ENCODE assay signal across 2 cellular contexts in the genomic region with DNA sequence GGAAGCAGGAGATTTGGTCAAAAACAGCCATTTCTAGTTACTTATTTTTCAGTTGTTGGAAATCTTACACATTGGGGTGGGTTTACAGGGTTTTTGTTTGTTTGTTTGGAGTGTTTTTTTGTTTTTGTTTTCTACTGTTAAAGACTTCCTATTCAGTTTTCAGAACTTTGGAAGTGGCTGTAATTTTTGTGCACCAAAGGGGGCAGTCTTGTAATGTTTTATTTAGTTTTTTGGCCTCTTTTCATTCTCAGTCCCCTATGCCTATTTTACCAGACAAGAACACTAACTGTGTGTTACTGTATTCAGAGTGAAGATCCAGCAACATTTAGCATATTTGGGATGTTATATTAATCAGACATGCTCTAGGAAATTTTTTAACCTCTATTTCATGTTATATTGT.
TF ChIP-seq lines count a peak whose summit lies in the region.

No MANE protein-coding gene starts in this region.

TF ChIP-seq in Ishikawa, 13 proteins besides CTCF, POLR2A, EP300 and RAD21:
- TF ChIP-seq TEAD4 (IDR thresholded peaks at IDR 0.05) (no peak), FOXM1 (IDR thresholded peaks at IDR 0.05; ENCODE audit: borderline replicate concordance, low read depth) (no peak), TCF12 (IDR thresholded peaks at IDR 0.05; ENCODE audit: low read depth) (no peak), TAF1 (IDR thresholded peaks at IDR 0.05; ENCODE audit: low read depth) (no peak)

TF ChIP-seq in K562, 482 proteins besides CTCF, POLR2A, EP300 and RAD21:
- TF ChIP-seq, protein P1, sequence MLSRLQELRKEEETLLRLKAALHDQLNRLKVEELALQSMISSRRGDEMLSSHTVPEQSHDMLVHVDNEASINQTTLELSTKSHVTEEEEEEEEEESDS (CRISPR knock-in tag; IDR thresholded peaks at IDR 0.05): no peak
- TF ChIP-seq, protein P2, sequence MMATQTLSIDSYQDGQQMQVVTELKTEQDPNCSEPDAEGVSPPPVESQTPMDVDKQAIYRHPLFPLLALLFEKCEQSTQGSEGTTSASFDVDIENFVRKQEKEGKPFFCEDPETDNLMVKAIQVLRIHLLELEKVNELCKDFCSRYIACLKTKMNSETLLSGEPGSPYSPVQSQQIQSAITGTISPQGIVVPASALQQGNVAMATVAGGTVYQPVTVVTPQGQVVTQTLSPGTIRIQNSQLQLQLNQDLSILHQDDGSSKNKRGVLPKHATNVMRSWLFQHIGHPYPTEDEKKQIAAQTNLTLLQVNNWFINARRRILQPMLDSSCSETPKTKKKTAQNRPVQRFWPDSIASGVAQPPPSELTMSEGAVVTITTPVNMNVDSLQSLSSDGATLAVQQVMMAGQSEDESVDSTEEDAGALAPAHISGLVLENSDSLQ (IDR thresholded peaks at IDR 0.05): 0 out of 2 replicates have a peak, but pooled peaks have one; percentile 21
- TF ChIP-seq PHTF2 (CRISPR knock-in tag; IDR thresholded peaks at IDR 0.05) (no peak), TAL1 (IDR thresholded peaks at IDR 0.05) (no peak), BRD9 (IDR thresholded peaks at IDR 0.05; ENCODE audit: low read depth, partially characterized antibody) (no peak), GATA2 (CRISPR knock-in tag; IDR thresholded peaks at IDR 0.05) (no peak)
- TF ChIP-seq, protein P3, sequence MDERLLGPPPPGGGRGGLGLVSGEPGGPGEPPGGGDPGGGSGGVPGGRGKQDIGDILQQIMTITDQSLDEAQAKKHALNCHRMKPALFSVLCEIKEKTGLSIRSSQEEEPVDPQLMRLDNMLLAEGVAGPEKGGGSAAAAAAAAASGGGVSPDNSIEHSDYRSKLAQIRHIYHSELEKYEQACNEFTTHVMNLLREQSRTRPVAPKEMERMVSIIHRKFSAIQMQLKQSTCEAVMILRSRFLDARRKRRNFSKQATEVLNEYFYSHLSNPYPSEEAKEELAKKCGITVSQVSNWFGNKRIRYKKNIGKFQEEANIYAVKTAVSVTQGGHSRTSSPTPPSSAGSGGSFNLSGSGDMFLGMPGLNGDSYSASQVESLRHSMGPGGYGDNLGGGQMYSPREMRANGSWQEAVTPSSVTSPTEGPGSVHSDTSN (CRISPR knock-in tag; IDR thresholded peaks at IDR 0.05; ENCODE audit: low read depth): no peak
- TF ChIP-seq, protein P3 (tag; conservative IDR thresholded peaks at IDR 0.05; ENCODE audit: low read depth): peak; percentile 29; the same call in 1 of the 2 replicates
- TF ChIP-seq, protein P4, sequence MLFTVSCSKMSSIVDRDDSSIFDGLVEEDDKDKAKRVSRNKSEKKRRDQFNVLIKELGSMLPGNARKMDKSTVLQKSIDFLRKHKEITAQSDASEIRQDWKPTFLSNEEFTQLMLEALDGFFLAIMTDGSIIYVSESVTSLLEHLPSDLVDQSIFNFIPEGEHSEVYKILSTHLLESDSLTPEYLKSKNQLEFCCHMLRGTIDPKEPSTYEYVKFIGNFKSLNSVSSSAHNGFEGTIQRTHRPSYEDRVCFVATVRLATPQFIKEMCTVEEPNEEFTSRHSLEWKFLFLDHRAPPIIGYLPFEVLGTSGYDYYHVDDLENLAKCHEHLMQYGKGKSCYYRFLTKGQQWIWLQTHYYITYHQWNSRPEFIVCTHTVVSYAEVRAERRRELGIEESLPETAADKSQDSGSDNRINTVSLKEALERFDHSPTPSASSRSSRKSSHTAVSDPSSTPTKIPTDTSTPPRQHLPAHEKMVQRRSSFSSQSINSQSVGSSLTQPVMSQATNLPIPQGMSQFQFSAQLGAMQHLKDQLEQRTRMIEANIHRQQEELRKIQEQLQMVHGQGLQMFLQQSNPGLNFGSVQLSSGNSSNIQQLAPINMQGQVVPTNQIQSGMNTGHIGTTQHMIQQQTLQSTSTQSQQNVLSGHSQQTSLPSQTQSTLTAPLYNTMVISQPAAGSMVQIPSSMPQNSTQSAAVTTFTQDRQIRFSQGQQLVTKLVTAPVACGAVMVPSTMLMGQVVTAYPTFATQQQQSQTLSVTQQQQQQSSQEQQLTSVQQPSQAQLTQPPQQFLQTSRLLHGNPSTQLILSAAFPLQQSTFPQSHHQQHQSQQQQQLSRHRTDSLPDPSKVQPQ (CRISPR knock-in tag; IDR thresholded peaks at IDR 0.05; ENCODE audit: borderline replicate concordance): no peak
